In genomic region chr7:121547341-121548092, GRCh38 we compare ENCODE assay signal across 7 cellular contexts.
DNase-seq lines count a peak whose midpoint lies in the region; ATAC-seq and TF ChIP-seq lines count a peak whose summit lies in the region.

No MANE protein-coding gene starts in this region.

- CTCF ChIA-PET in GM10248 (lab: Yijun Ruan, JAX) = interaction anchor here (0.7 to 3.8 kb wide), 27 partner anchors 9 to 446 kb away, joined by 3 to 70 read pairs (median 4); partner anchors contain the start of gene FAM3C

- no peak overlapping the region for H3K27ac ChIP-seq in OCI-LY1 (ENCODE audit: low read depth, low read length, poor library complexity, severe bottlenecking)

- no peaks in the 10 kb centered on the region for H3F3A ChIP-seq in OCI-LY1 (ENCODE audit: insufficient read depth, low read length)

- TF ChIP-seq EP300 in Ishikawa (IDR thresholded peaks at IDR 0.05; ENCODE audit: borderline replicate concordance) = no peak

- peak; percentile 71 for TF ChIP-seq CTCF in GM10248 (IDR thresholded peaks at IDR 0.05; ENCODE audit: control extremely low read depth, extremely low read depth, low read depth, missing control alignments)
- TF ChIP-seq CTCF in OCI-LY1 (IDR thresholded peaks at IDR 0.05; ENCODE audit: low read length) = peak; percentile 98

- H3K4me2 ChIP-seq in OCI-LY1 (ENCODE audit: low read length) = no peak overlapping the region

- H3K9me3 ChIP-seq in OCI-LY1 (ENCODE audit: low read length) = no peaks in the 10 kb centered on the region

- peak; percentile 65 for ATAC-seq in GM21619 (IDR thresholded peaks at IDR 0.05; ENCODE audit: unreplicated experiment)

- no peak overlapping the region for H3K4me3 ChIP-seq in OCI-LY1 (ENCODE audit: low read depth, low read length, poor library complexity, severe bottlenecking)

- DNase-seq in GM10248 (ENCODE audit: extremely low spot score) (peak; percentile 51), dedifferentiated amniotic fluid mesenchymal stem cell (ENCODE audit: extremely low spot score) (peak; percentile 82), lung microvascular endothelial cell (ENCODE audit: low read depth in 2 of 2) (peak; percentile 80 to 83)
- DNase-seq in NK-92 treated with Interleukin-12 subunit alpha and Interleukin-12 subunit beta, amount 100 ng/mL, for 24 hours (lab: John Stamatoyannopoulos, UW) = no peak

- no peaks in the 10 kb centered on the region for H3K4me1 ChIP-seq in OCI-LY1 (ENCODE audit: insufficient read depth, low read length, severe bottlenecking)

- peak; percentile 92 for TF ChIP-seq RAD21 in Ishikawa (IDR thresholded peaks at IDR 0.05; ENCODE audit: low read depth)

- H3K79me2 ChIP-seq in OCI-LY1 (ENCODE audit: insufficient read depth, low read length) = no peaks in the 10 kb centered on the region

- H3K9me2 ChIP-seq in OCI-LY1 (ENCODE audit: low read depth, low read length) = no peaks in the 10 kb centered on the region

- no peaks in the 10 kb centered on the region for H4K20me1 ChIP-seq in OCI-LY1 (ENCODE audit: insufficient read depth, low read length)

- H3K27me3 ChIP-seq in OCI-LY1 (ENCODE audit: insufficient read depth, low read length) = no peaks in the 10 kb centered on the region

- H3K9ac ChIP-seq in OCI-LY1 (ENCODE audit: low read length) = no peak overlapping the region

- H3K36me3 ChIP-seq in OCI-LY1 (ENCODE audit: insufficient read depth, low read length) = no peaks in the 10 kb centered on the region; the same call in 1 of the 2 replicates

- H2AFZ ChIP-seq in OCI-LY1 (ENCODE audit: low read length) = no peak overlapping the region

- POLR2A ChIA-PET in GM10248 (lab: Yijun Ruan, JAX) = no interaction called here

TF ChIP-seq in Ishikawa, 13 proteins besides CTCF, POLR2A, EP300 and RAD21:
- no peak for TF ChIP-seq ZBTB7A (IDR thresholded peaks at IDR 0.05; ENCODE audit: low read depth)
- no peak for TF ChIP-seq CREB1 (IDR thresholded peaks at IDR 0.05; ENCODE audit: low read depth)
- TF ChIP-seq USF1 (IDR thresholded peaks at IDR 0.05) = no peak
- no peak for TF ChIP-seq NFIC (IDR thresholded peaks at IDR 0.05)
- TF ChIP-seq YY1 (IDR thresholded peaks at IDR 0.05; ENCODE audit: low read depth) = no peak
- no peak for TF ChIP-seq TAF1 (IDR thresholded peaks at IDR 0.05; ENCODE audit: low read depth)
- no peak for TF ChIP-seq TEAD4 (IDR thresholded peaks at IDR 0.05)
- no peak for TF ChIP-seq CEBPB (IDR thresholded peaks at IDR 0.05)
- TF ChIP-seq TCF12 (IDR thresholded peaks at IDR 0.05; ENCODE audit: low read depth) = no peak
- TF ChIP-seq FOXM1 (IDR thresholded peaks at IDR 0.05; ENCODE audit: borderline replicate concordance, low read depth) = no peak
- TF ChIP-seq REST (IDR thresholded peaks at IDR 0.05; ENCODE audit: low read depth) = no peak
- TF ChIP-seq EGR1 (IDR thresholded peaks at IDR 0.05) = no peak
- no peak for TF ChIP-seq MAX (IDR thresholded peaks at IDR 0.05)
TF ChIP-seq in Ishikawa: peak in this region for 0.
